25 cellular contexts compared by ENCODE assay signal in genomic region chr13:46195017-46195416, GRCh38. TPM values are rescaled to one million over a fixed set of nuclear protein-coding genes. Genes with fewer than 3 reads are reported as not detected.
DNase-seq lines count a peak whose midpoint lies in the region; ATAC-seq and TF ChIP-seq lines count a peak whose summit lies in the region.
"Had no signal": no experiment of that assay in that cellular context is flagged by ENCODE, and none has a peak within 500 bp of the region (broad histone marks: within the 10 kb centered on the region; RNA-seq: fewer than 3 reads in every experiment).

No MANE protein-coding gene starts in this region.

- H3K27ac ChIP-seq in CD4-positive, CD25-positive, alpha-beta regulatory T cell (ENCODE audit: insufficient read depth, low read length, poor library complexity, severe bottlenecking) = no peak overlapping the region
- H3K27ac ChIP-seq in left lung = no peak overlapping the region
- H3K27ac ChIP-seq in naive thymus-derived CD4-positive, alpha-beta T cell (ENCODE audit: low read depth, low read length) = no peak overlapping the region
- H3K27ac ChIP-seq: A549 had no signal

- H3K9me3 Mint-ChIP-seq in CD14-positive monocyte = peaks cover 0 to 3% (median 0%) of the 10 kb centered on the region in 7 donors
- H3K9me3 Mint-ChIP-seq in CD4-positive, CD25-positive, alpha-beta regulatory T cell = peaks cover 0 to 2% (median 0%) of the 10 kb centered on the region in 7 donors
- H3K9me3 Mint-ChIP-seq in naive thymus-derived CD4-positive, alpha-beta T cell = no peaks in the 10 kb centered on the region
- no peaks in the 10 kb centered on the region for H3K9me3 Mint-ChIP-seq in stimulated activated effector memory CD8-positive, alpha-beta T cell treated with anti-CD3 and anti-CD28 coated beads, Interleukin-12 subunit alpha, Interleukin-12 subunit beta, amount 100 ng/mL, for 72 hours
- H3K9me3 Mint-ChIP-seq in T-cell = no peaks in the 10 kb centered on the region
- H3K9me3 Mint-ChIP-seq: CD4-positive, alpha-beta T cell; CD8-positive, alpha-beta memory T cell; GM23338; H9 had no signal

- H3K4me3 ChIP-seq in CD4-positive, CD25-positive, alpha-beta regulatory T cell (ENCODE audit: low read depth, low read length) = no peak overlapping the region
- no peak overlapping the region for H3K4me3 ChIP-seq in left lung
- H3K4me3 ChIP-seq in naive thymus-derived CD4-positive, alpha-beta T cell (ENCODE audit: low read length) = no peak overlapping the region
- H3K4me3 ChIP-seq: A549; BLaER1 treated with 17β-estradiol and CSF1 and Interleukin-3, amounts not matched to agents 10 nM and 100 nM; GM12878; GM23338 had no signal

- H3K4me1 Mint-ChIP-seq in CD14-positive monocyte = peaks cover 29% of the 10 kb centered on the region
- peaks cover 5 to 12% (median 5%) of the 10 kb centered on the region in 4 donors for H3K4me1 Mint-ChIP-seq in CD4-positive, CD25-positive, alpha-beta regulatory T cell
- peaks cover 0 to 11% (median 6%) of the 10 kb centered on the region in 7 donors for H3K4me1 Mint-ChIP-seq in naive thymus-derived CD4-positive, alpha-beta T cell
- H3K4me1 Mint-ChIP-seq in stimulated activated effector memory CD8-positive, alpha-beta T cell treated with anti-CD3 and anti-CD28 coated beads, Interleukin-12 subunit alpha, Interleukin-12 subunit beta, amount 100 ng/mL, for 72 hours = peaks cover 5% of the 10 kb centered on the region
- H3K4me1 Mint-ChIP-seq in T-cell = peaks cover 0 to 7% (median 6%) of the 10 kb centered on the region in 3 donors
- H3K4me1 Mint-ChIP-seq: GM23338, H9 had no signal

- CTCF ChIA-PET in naive thymus-derived CD4-positive, alpha-beta T cell (lab: Charles Lee) = interaction anchor here (0.7 kb wide), 1 partner anchor 25 kb away, joined by 3 read pairs; no protein-coding TSS in a partner anchor
- CTCF ChIA-PET in T-cell (lab: Charles Lee) = interaction anchor here in 1 of 2 donors (1.0 kb wide), 1 partner anchor 13 kb away, joined by 4 read pairs; the partner anchor contains the start of gene LCP1

- ATAC-seq in CD4-positive, CD25-positive, alpha-beta regulatory T cell (ENCODE audit: low read depth in 2 of 2) = no peak
- ATAC-seq in left lung (peak; percentile 29), T-cell (replicated peaks in 1 of 4) (no peak)
- ATAC-seq in naive thymus-derived CD4-positive, alpha-beta T cell = peak; percentile 32
- ATAC-seq in stimulated activated effector memory CD8-positive, alpha-beta T cell treated with anti-CD3 and anti-CD28 coated beads, Interleukin-12 subunit alpha, Interleukin-12 subunit beta, amount 100 ng/mL, for 72 hours = no peak
- ATAC-seq: A549, GM12878, GM23338, HCT116 had no signal

- no peaks in the 10 kb centered on the region for H3K27me3 ChIP-seq in CD4-positive, CD25-positive, alpha-beta regulatory T cell (ENCODE audit: control insufficient read depth, insufficient read depth, low read length)
- no peaks in the 10 kb centered on the region for H3K27me3 ChIP-seq in left lung
- no peaks in the 10 kb centered on the region for H3K27me3 ChIP-seq in naive thymus-derived CD4-positive, alpha-beta T cell (ENCODE audit: control insufficient read depth in 2 of 2, insufficient read depth in 2 of 2, low read length in 2 of 2)
- H3K27me3 ChIP-seq: BE2C; BLaER1 treated with 17β-estradiol and CSF1 and Interleukin-3, amounts not matched to agents 10 nM and 100 nM had no signal

- intact Hi-C loops in CD14-positive monocyte (cut with micrococcal nuclease) (no loop called here), left lung (cut with DNase I) (no loop called here)
- intact Hi-C loops in naive thymus-derived CD4-positive, alpha-beta T cell (cut with micrococcal nuclease) = no loop called here

- H3K36me3 ChIP-seq in CD4-positive, CD25-positive, alpha-beta regulatory T cell (ENCODE audit: control insufficient read depth, insufficient read depth, low read length) = no peaks in the 10 kb centered on the region
- H3K36me3 ChIP-seq in left lung = no peaks in the 10 kb centered on the region
- H3K36me3 ChIP-seq in naive thymus-derived CD4-positive, alpha-beta T cell (ENCODE audit: control insufficient read depth in 2 of 3, insufficient read depth in 3 of 3, low read length in 3 of 3) = no peaks in the 10 kb centered on the region
- H3K36me3 ChIP-seq: BE2C; BLaER1 treated with 17β-estradiol and CSF1 and Interleukin-3, amounts not matched to agents 10 nM and 100 nM had no signal

- H3K27me3 Mint-ChIP-seq in CD14-positive monocyte (ENCODE audit: low read depth in 3 of 3) (peaks cover 0 to 4% (median 1%) of the 10 kb centered on the region in 3 donors), T-cell (no peaks in the 10 kb centered on the region)
- H3K27me3 Mint-ChIP-seq in CD4-positive, CD25-positive, alpha-beta regulatory T cell = no peaks in the 10 kb centered on the region
- no peaks in the 10 kb centered on the region for H3K27me3 Mint-ChIP-seq in naive thymus-derived CD4-positive, alpha-beta T cell
- H3K27me3 Mint-ChIP-seq: CD4-positive, alpha-beta T cell; CD8-positive, alpha-beta memory T cell had no signal

- peaks cover 3% of the 10 kb centered on the region for H3K4me1 ChIP-seq in CD4-positive, CD25-positive, alpha-beta regulatory T cell (ENCODE audit: control insufficient read depth, insufficient read depth, low read length, poor library complexity, severe bottlenecking)
- peaks cover 0 to 18% of the 10 kb centered on the region in 2 donors for H3K4me1 ChIP-seq in left lung
- H3K4me1 ChIP-seq in naive thymus-derived CD4-positive, alpha-beta T cell (ENCODE audit: control insufficient read depth in 2 of 2, insufficient read depth in 2 of 2, low read length in 2 of 2) = peaks cover 0 to 4% of the 10 kb centered on the region in 2 donors
- H3K4me1 ChIP-seq: A549, BE2C had no signal

- TF ChIP-seq CTCF in CD14-positive monocyte (IDR thresholded peaks at IDR 0.05) (no peak), left lung (IDR thresholded peaks at IDR 0.05) (no peak)

- H3K4me3 Mint-ChIP-seq in CD14-positive monocyte (no peak overlapping the region), T-cell (no peak overlapping the region)
- H3K4me3 Mint-ChIP-seq in CD4-positive, CD25-positive, alpha-beta regulatory T cell = no peak overlapping the region
- no peak overlapping the region for H3K4me3 Mint-ChIP-seq in naive thymus-derived CD4-positive, alpha-beta T cell
- no peak overlapping the region for H3K4me3 Mint-ChIP-seq in stimulated activated effector memory CD8-positive, alpha-beta T cell treated with anti-CD3 and anti-CD28 coated beads, Interleukin-12 subunit alpha, Interleukin-12 subunit beta, amount 100 ng/mL, for 72 hours
- H3K4me3 Mint-ChIP-seq: CD4-positive, alpha-beta T cell; CD8-positive, alpha-beta memory T cell; GM23338; H9 had no signal

- POLR2A ChIA-PET in naive thymus-derived CD4-positive, alpha-beta T cell (lab: Charles Lee) = interaction anchor here (0.9 to 1.1 kb wide), 3 partner anchors 8 to 97 kb away, joined by 3 to 4 read pairs (median 3); no protein-coding TSS in a partner anchor
- POLR2A ChIA-PET in T-cell (lab: Charles Lee) = interaction anchor here in 1 of 2 donors (1.1 kb wide), 1 partner anchor 16 kb away, joined by 3 read pairs; no protein-coding TSS in a partner anchor

- H3K36me3 Mint-ChIP-seq in CD14-positive monocyte (no peaks in the 10 kb centered on the region), T-cell (peaks cover 6% of the 10 kb centered on the region)
- H3K36me3 Mint-ChIP-seq in CD4-positive, CD25-positive, alpha-beta regulatory T cell = no peaks in the 10 kb centered on the region
- peaks cover 0 to 12% (median 4%) of the 10 kb centered on the region in 5 donors for H3K36me3 Mint-ChIP-seq in naive thymus-derived CD4-positive, alpha-beta T cell
- H3K36me3 Mint-ChIP-seq in stimulated activated effector memory CD8-positive, alpha-beta T cell treated with anti-CD3 and anti-CD28 coated beads, Interleukin-12 subunit alpha, Interleukin-12 subunit beta, amount 100 ng/mL, for 72 hours = no peaks in the 10 kb centered on the region

- H3K9me3 ChIP-seq in CD4-positive, CD25-positive, alpha-beta regulatory T cell (ENCODE audit: control insufficient read depth in 2 of 2, low read length in 2 of 2) = no peaks in the 10 kb centered on the region
- H3K9me3 ChIP-seq in left lung = no peaks in the 10 kb centered on the region
- no peaks in the 10 kb centered on the region for H3K9me3 ChIP-seq in naive thymus-derived CD4-positive, alpha-beta T cell (ENCODE audit: control insufficient read depth in 2 of 3, low read length in 3 of 3)
- H3K9me3 ChIP-seq: A549; BE2C; BLaER1 treated with 17β-estradiol and CSF1 and Interleukin-3, amounts not matched to agents 10 nM and 100 nM had no signal

- DNase-seq in CD14-positive monocyte (ENCODE audit: low spot score) (no peak), left lung (no peak), ureter (ENCODE audit: low spot score) (no peak), T-cell (no peak)
- DNase-seq in CD4-positive, CD25-positive, alpha-beta regulatory T cell = no peak
- DNase-seq in naive thymus-derived CD4-positive, alpha-beta T cell = no peak
- DNase-seq in activated CD4-positive, CD25-positive, alpha-beta regulatory T cell (lab: John Stamatoyannopoulos, UW) = no peak
- DNase-seq in stimulated activated effector memory CD8-positive, alpha-beta T cell treated with anti-CD3 and anti-CD28 coated beads, Interleukin-12 subunit alpha, Interleukin-12 subunit beta, amount 100 ng/mL, for 72 hours (ENCODE audit: low spot score in 2 of 2) = no peak
- DNase-seq: 8988T; ACHN; AML-193; BE2C; CD4-positive, alpha-beta T cell; CD8-positive, alpha-beta memory T cell; DMS 273 treated with DMSO at 0.1 percent for 48 hours; DMS79; EL; GDM1; H9 had no signal

- H3K27ac Mint-ChIP-seq in CD14-positive monocyte (peak overlapping the region; percentile 69 to 90 (median 86)), T-cell (no peak overlapping the region)
- peak overlapping the region in 2 of 3 donors; percentile 33 to 41 for H3K27ac Mint-ChIP-seq in CD4-positive, CD25-positive, alpha-beta regulatory T cell
- peak overlapping the region in 1 of 9 donors; percentile 60 for H3K27ac Mint-ChIP-seq in naive thymus-derived CD4-positive, alpha-beta T cell
- H3K27ac Mint-ChIP-seq in stimulated activated effector memory CD8-positive, alpha-beta T cell treated with anti-CD3 and anti-CD28 coated beads, Interleukin-12 subunit alpha, Interleukin-12 subunit beta, amount 100 ng/mL, for 72 hours = no peak overlapping the region
- H3K27ac Mint-ChIP-seq: CD4-positive, alpha-beta T cell; GM23338; H9 had no signal

RNA-seq across cellular contexts. Expression of gene LCP1, which starts 13.0 kb away (rescaled TPM):
- 1,000 to 10,000 TPM; 1,636 to 2,003 TPM for polyA plus RNA-seq in CD14-positive monocyte
- 516 TPM for total RNA-seq in CD4-positive, CD25-positive, alpha-beta regulatory T cell
- polyA plus RNA-seq in CD4-positive, CD25-positive, alpha-beta regulatory T cell = 1,000 to 10,000 TPM in 3 of 4 donors, 100 to 1,000 TPM in 1; 831 to 1,155 (median 1,047) TPM
- total RNA-seq in left lung = 100 to 1,000 TPM; 119 to 401 TPM
- total RNA-seq in naive thymus-derived CD4-positive, alpha-beta T cell = 100 to 1,000 TPM; 293 to 989 (median 355) TPM
- polyA plus RNA-seq in naive thymus-derived CD4-positive, alpha-beta T cell = 100 to 1,000 TPM; 764 to 902 TPM
- 44.8 TPM for total RNA-seq in ureter
- 100 to 1,000 TPM; 338 to 574 (median 413) TPM for total RNA-seq in T-cell

RNA-seq across cellular contexts. Expression of gene LRRC63, which starts 16.7 kb away (rescaled TPM):
- polyA plus RNA-seq in CD14-positive monocyte = not detected
- total RNA-seq in CD4-positive, CD25-positive, alpha-beta regulatory T cell = 0.20 TPM
- under 1 TPM; 0.12 to 0.49 (median 0.18) TPM for polyA plus RNA-seq in CD4-positive, CD25-positive, alpha-beta regulatory T cell
- under 1 TPM; 0.35 to 0.65 TPM for total RNA-seq in left lung
- under 1 TPM; 0.19 to 0.80 (median 0.49) TPM for total RNA-seq in naive thymus-derived CD4-positive, alpha-beta T cell
- under 1 TPM in 1 of 2 donors, not detected in 1; 0.31 TPM for polyA plus RNA-seq in naive thymus-derived CD4-positive, alpha-beta T cell
- total RNA-seq in ureter = 0.83 TPM
- total RNA-seq in T-cell = under 1 TPM; 0.43 to 0.82 (median 0.54) TPM
- total RNA-seq: GM23338, H4, H9 had no signal
- polyA plus RNA-seq: CD8-positive, alpha-beta memory T cell; GM23338 had no signal

Comparison
In these comparisons a context has a peak if more than half of its experiments do, and no peak if none do; other contexts are left out.
1. H3K27ac Mint-ChIP-seq: peak in CD14-positive monocyte (7 of 7) and CD4-positive, CD25-positive, alpha-beta regulatory T cell (2 of 3); none in stimulated activated effector memory CD8-positive, alpha-beta T cell treated with anti-CD3 and anti-CD28 coated beads, Interleukin-12 subunit alpha, Interleukin-12 subunit beta, amount 100 ng/mL, for 72 hours (single experiment) and T-cell (0 of 2).
2. ATAC-seq: peak in left lung (single experiment) and naive thymus-derived CD4-positive, alpha-beta T cell (single experiment); none in CD4-positive, CD25-positive, alpha-beta regulatory T cell (0 of 2), stimulated activated effector memory CD8-positive, alpha-beta T cell treated with anti-CD3 and anti-CD28 coated beads, Interleukin-12 subunit alpha, Interleukin-12 subunit beta, amount 100 ng/mL, for 72 hours (single experiment) and T-cell (0 of 4).